ENCODE assay signal across 8 cellular contexts in genomic region chr1:101996830-101997485, GRCh38. TPM values are rescaled to one million over a fixed set of nuclear protein-coding genes. Genes with fewer than 3 reads are reported as not detected.
DNase-seq lines count a peak whose midpoint lies in the region; ATAC-seq and TF ChIP-seq lines count a peak whose summit lies in the region.

OLFM3 (minus strand) TSS chr1:101996926.

- TF ChIP-seq CTCF in dorsolateral prefrontal cortex (IDR thresholded peaks at IDR 0.05 in 54 of 56, conservative IDR thresholded peaks at IDR 0.05 in 2 of 56; ENCODE audit: low read depth in 1 of 56, partially characterized antibody in 56 of 56) (no peak), omental fat pad (IDR thresholded peaks at IDR 0.05) (no peak)

- peak within 1 kb of the TSS; percentile 85 for H2AFZ ChIP-seq in neuronal stem cell (ENCODE audit: low read length)

- no peaks in the 10 kb centered on the region for H3K4me1 ChIP-seq in neuronal stem cell (ENCODE audit: control insufficient read depth in 2 of 2, insufficient read depth in 1 of 2, low read depth in 1 of 2, low read length in 2 of 2)

- H2BK5ac ChIP-seq in neuronal stem cell (ENCODE audit: low read length), result no peak within 1 kb of the TSS

- H3K23ac ChIP-seq in neuronal stem cell (ENCODE audit: low read depth, low read length, poor library complexity), result no peak within 1 kb of the TSS

- WGBS in neuronal stem cell (ENCODE audit: extremely low coverage in 2 of 2, insufficient read length in 2 of 2, insufficient replicate concordance in 1 of 2), 2 donors, result no CpG with 5 or more reads among the region's 24 CpGs

- DNase-seq in NCI-H2107 treated with DMSO at 0.1 percent for 48 hours (lab: John Stamatoyannopoulos, UW; ENCODE audit: unreplicated experiment), result peak; percentile 56
- DNase-seq in dorsolateral prefrontal cortex, result peak; percentile 27 to 79 (median 59)
- DNase-seq in neuronal stem cell (ENCODE audit: low spot score), result peak; percentile 79
- no peak for DNase-seq in dermis blood vessel endothelial cell
- no peak for DNase-seq in omental fat pad (ENCODE audit: low spot score)
- no peak for DNase-seq in NCI-H2029 treated with DMSO at 0.1 percent for 48 hours (lab: John Stamatoyannopoulos, UW)

- H3K27me3 ChIP-seq in dorsolateral prefrontal cortex (peaks cover 0 to 36% (median 0%) of the 10 kb centered on the region in 45 donors), neuronal stem cell (ENCODE audit: control insufficient read depth in 3 of 3, insufficient read depth in 3 of 3, low read depth in 1 of 3, low read length in 3 of 3) (no peaks in the 10 kb centered on the region)

- no peak within 1 kb of the TSS for H3K4ac ChIP-seq in neuronal stem cell (ENCODE audit: low read length)

- H3K36me3 ChIP-seq in neuronal stem cell (replicated peaks in 1 of 2; ENCODE audit: control insufficient read depth in 2 of 2, insufficient read depth in 2 of 2, low read length in 2 of 2), result no peaks in the 10 kb centered on the region

- no peak within 1 kb of the TSS for H2BK15ac ChIP-seq in neuronal stem cell (ENCODE audit: low read length)

- H3K79me1 ChIP-seq in neuronal stem cell (ENCODE audit: low read depth, low read length), result no peaks in the 10 kb centered on the region

- H3K18ac ChIP-seq in neuronal stem cell (ENCODE audit: low read length), result no peak within 1 kb of the TSS

- H3K9me3 ChIP-seq in neuronal stem cell (replicated peaks in 1 of 2; ENCODE audit: control insufficient read depth in 2 of 2, insufficient read depth in 1 of 2, low read depth in 1 of 2, low read length in 2 of 2), result no peaks in the 10 kb centered on the region

- H3K27ac ChIP-seq in dorsolateral prefrontal cortex (peak within 1 kb of the TSS in 58 of 59 donors; percentile 0 to 93 (median 76)), neuronal stem cell (replicated peaks; ENCODE audit: low read length) (no peak within 1 kb of the TSS)

- intact Hi-C loops in dorsolateral prefrontal cortex (cut with DNase I), result no loop called here

- H2BK120ac ChIP-seq in neuronal stem cell (ENCODE audit: low read depth, low read length), result no peak within 1 kb of the TSS

- peak within 1 kb of the TSS; percentile 69 for H3K4me2 ChIP-seq in neuronal stem cell (ENCODE audit: insufficient read depth, low read length, poor library complexity, severe bottlenecking)

- H2BK12ac ChIP-seq in neuronal stem cell (ENCODE audit: low read length), result no peak within 1 kb of the TSS

- H4K8ac ChIP-seq in neuronal stem cell (ENCODE audit: low read depth, low read length), result no peak within 1 kb of the TSS

- peak within 1 kb of the TSS in 58 of 59 donors; percentile 12 to 73 (median 51) for H3K4me3 ChIP-seq in dorsolateral prefrontal cortex
- peak within 1 kb of the TSS; percentile 49 to 81 for H3K4me3 ChIP-seq in neuronal stem cell (ENCODE audit: low read length in 2 of 2)

- peak; percentile 59 for ATAC-seq in GM18868 (IDR thresholded peaks at IDR 0.05; ENCODE audit: unreplicated experiment)
- ATAC-seq in GM19035 (IDR thresholded peaks at IDR 0.05; ENCODE audit: unreplicated experiment), result no peak
- no peak for ATAC-seq in omental fat pad (ENCODE audit: low FRiP score)

- no peak within 1 kb of the TSS for H4K91ac ChIP-seq in neuronal stem cell (ENCODE audit: low read depth, low read length, poor library complexity)

- H2AK5ac ChIP-seq in neuronal stem cell (ENCODE audit: low read depth, low read length), result no peak within 1 kb of the TSS

- H3K9ac ChIP-seq in neuronal stem cell (ENCODE audit: low read depth, low read length, poor library complexity), result no peak within 1 kb of the TSS

- no peak within 1 kb of the TSS for H3K14ac ChIP-seq in neuronal stem cell (ENCODE audit: low read length)

RNA-seq across cellular contexts. Expression of gene OLFM3, which starts in this region (rescaled TPM):
- total RNA-seq in dorsolateral prefrontal cortex (100 to 1,000 TPM in 1 of 120 experiments, 10 to 100 TPM in 119; 14.8 to 101 (median 53.5) TPM), dermis blood vessel endothelial cell (not detected in 2 replicates), omental fat pad (not detected)
- 1.2 TPM for polyA plus RNA-seq in neuronal stem cell (2013, experiment 1 of 2)
- polyA plus RNA-seq in neuronal stem cell (2013, experiment 2 of 2), result 1.3 TPM

Comparison
In these comparisons a context has a peak if more than half of its experiments do, and no peak if none do; other contexts are left out.
1. RNA of gene OLFM3 (total RNA-seq): 14.8 to 101 TPM in dorsolateral prefrontal cortex; not detected in dermis blood vessel endothelial cell and not detected in omental fat pad; every median in the first group is over 10 times any median in the second.
2. DNase-seq: peak in NCI-H2107 treated with DMSO at 0.1 percent for 48 hours (single experiment), dorsolateral prefrontal cortex (10 of 10) and neuronal stem cell (single experiment); none in dermis blood vessel endothelial cell (single experiment), omental fat pad (single experiment) and NCI-H2029 treated with DMSO at 0.1 percent for 48 hours (single experiment).